In genomic region chr3:40487172-40487571, GRCh38 we compare ENCODE assay signal across 34 cellular contexts. TPM values are rescaled to one million over a fixed set of nuclear protein-coding genes. Genes with fewer than 3 reads are reported as not detected.
"Had no signal": no experiment of that assay in that cellular context is flagged by ENCODE, and none has a peak within 500 bp of the region (broad histone marks: within the 10 kb centered on the region; RNA-seq: fewer than 3 reads in every experiment).

No MANE protein-coding gene starts in this region.

- H3K27me3 ChIP-seq: ascending aorta had no signal

- DNase-seq: activated B cell treated with CpG ODN at 0.5 μM for 24 hours; activated CD4-positive, alpha-beta memory T cell treated with anti-CD3 and anti-CD28 coated beads for 36 hours; activated CD4-positive, alpha-beta T cell treated with anti-CD3 and anti-CD28 coated beads for 4 hours; activated CD4-positive, alpha-beta T cell treated with anti-CD3 and anti-CD28 coated beads, Interleukin-2, amount 10 ng/mL, durations not matched to agents 24 days and 14 days; activated CD4-positive, alpha-beta T cell treated with anti-CD3 and anti-CD28 coated beads, Interleukin-2, amount 50 U/mL, for 1 hour; activated CD4-positive, alpha-beta T cell treated with anti-CD3 and anti-CD28 coated beads, Interleukin-2, amount 50 U/mL, for 4 hours; activated CD4-positive, CD25-positive, alpha-beta regulatory T cell treated with anti-CD3 and anti-CD28 coated beads, Interleukin-2, amount 50 U/mL, for 72 hours; activated CD8-positive, alpha-beta memory T cell treated with anti-CD3 and anti-CD28 coated beads, Interleukin-2, amount 50 U/mL, for 4 hours; activated CD8-positive, alpha-beta T cell treated with anti-CD3 and anti-CD28 coated beads for 36 hours; activated effector memory CD4-positive, alpha-beta T cell treated with anti-CD3 and anti-CD28 coated beads, Interleukin-2, amount 50 U/mL, for 16 hours; activated gamma-delta T cell treated with Interleukin-2 at 50 U/mL for 16 hours; activated naive CD4-positive, alpha-beta T cell; activated naive CD4-positive, alpha-beta T cell treated with anti-CD3 and anti-CD28 coated beads for 36 hours; activated naive CD4-positive, alpha-beta T cell treated with anti-CD3 and anti-CD28 coated beads, Interleukin-2, amount 50 U/mL, for 16 hours; activated naive CD8-positive, alpha-beta T cell treated with anti-CD3 and anti-CD28 coated beads for 36 hours; activated T-cell treated with anti-CD3 and anti-CD28 coated beads for 4 hours; activated T-cell treated with anti-CD3 and anti-CD28 coated beads, Interleukin-2, amount 50 U/mL, for 1 hour; activated T-cell treated with anti-CD3 and anti-CD28 coated beads, Interleukin-2, amount 50 U/mL, for 4 hours; activated T-cell treated with anti-CD3 and anti-CD28 coated beads, Interleukin-2, amount 50 U/mL, for 72 hours; amygdala; anterior cingulate cortex; central memory CD4-positive, alpha-beta T cell; T-helper 1 cell; T-helper 2 cell; T-helper 9 cell had no signal

- H3K27ac ChIP-seq: ascending aorta, VCaP had no signal

- FAIRE-seq: TTC549 had no signal

- H3K4me1 Mint-ChIP-seq: activated B cell treated with CpG ODN at 0.5 μM for 24 hours, brain had no signal

- H3K4me3 Mint-ChIP-seq: activated B cell treated with CpG ODN at 0.5 μM for 24 hours; activated CD4-positive, alpha-beta memory T cell treated with anti-CD3 and anti-CD28 coated beads for 36 hours; activated CD4-positive, alpha-beta T cell treated with anti-CD3 and anti-CD28 coated beads, Interleukin-2, amount 10 ng/mL, durations not matched to agents 24 days and 14 days; activated CD8-positive, alpha-beta T cell treated with anti-CD3 and anti-CD28 coated beads for 36 hours; activated naive CD4-positive, alpha-beta T cell treated with anti-CD3 and anti-CD28 coated beads for 36 hours; activated naive CD8-positive, alpha-beta T cell treated with anti-CD3 and anti-CD28 coated beads for 36 hours; activated T-cell treated with anti-CD3 and anti-CD28 coated beads, Interleukin-2, amount 50 U/mL, for 4 hours; activated T-cell treated with anti-CD3 and anti-CD28 coated beads, Interleukin-2, amount 50 U/mL, for 72 hours; activated T-helper 1 cell treated with anti-CD3 and anti-CD28 coated beads, Interleukin-12 subunit alpha, Interleukin-12 subunit beta, Interleukin-2, Interleukin-4 antibody, amounts not matched to agents 30 ng/mL and 10 ng/mL and 1 ng/mL, durations not matched to agents 14 hours and 24 hours and 36 hours; activated T-helper 17 cell treated with anti-CD3 and anti-CD28 coated beads, Interleukin-2, amount 50 U/mL, for 72 hours; brain; T-helper 1 cell treated with Interleukin-12 subunit alpha and Interleukin-12 subunit beta and Interleukin-4 antibody, amounts not matched to agents 30 μg/mL and 1 μg/mL, for 36 hours; T-helper 2 cell treated with Interferon-gamma antibody and Interleukin-4, amounts not matched to agents 5 μg/mL and 100 μg/mL, for 36 hours had no signal

- ATAC-seq: activated CD8-positive, alpha-beta T cell treated with anti-CD3 and anti-CD28 coated beads for 36 hours; activated naive CD4-positive, alpha-beta T cell treated with anti-CD3 and anti-CD28 coated beads, Interleukin-2, amount 50 U/mL, for 72 hours; activated T-cell treated with anti-CD3 and anti-CD28 coated beads, Interleukin-2, amount 50 U/mL, for 4 hours; activated T-cell treated with anti-CD3 and anti-CD28 coated beads, Interleukin-2, amount 50 U/mL, for 72 hours; activated T-helper 17 cell treated with anti-CD3 and anti-CD28 coated beads, Interleukin-2, amount 50 U/mL, for 72 hours had no signal

- H3K27ac Mint-ChIP-seq: activated B cell treated with CpG ODN at 0.5 μM for 24 hours; activated CD4-positive, alpha-beta memory T cell treated with anti-CD3 and anti-CD28 coated beads for 36 hours; activated CD4-positive, alpha-beta T cell treated with anti-CD3 and anti-CD28 coated beads, Interleukin-2, amount 10 ng/mL, durations not matched to agents 24 days and 14 days; activated CD8-positive, alpha-beta T cell treated with anti-CD3 and anti-CD28 coated beads for 36 hours; activated naive CD4-positive, alpha-beta T cell treated with anti-CD3 and anti-CD28 coated beads for 36 hours; activated naive CD4-positive, alpha-beta T cell treated with anti-CD3 and anti-CD28 coated beads, Interleukin-2, amount 50 U/mL, for 72 hours; activated naive CD8-positive, alpha-beta T cell treated with anti-CD3 and anti-CD28 coated beads for 36 hours; activated T-cell treated with anti-CD3 and anti-CD28 coated beads, Interleukin-2, amount 50 U/mL, for 72 hours; activated T-helper 1 cell treated with anti-CD3 and anti-CD28 coated beads, Interleukin-12 subunit alpha, Interleukin-12 subunit beta, Interleukin-2, Interleukin-4 antibody, amounts not matched to agents 30 ng/mL and 10 ng/mL and 1 ng/mL, durations not matched to agents 14 hours and 24 hours and 36 hours; activated T-helper 17 cell treated with anti-CD3 and anti-CD28 coated beads, Interleukin-2, amount 50 U/mL, for 72 hours; brain; T-helper 1 cell treated with Interleukin-12 subunit alpha and Interleukin-12 subunit beta and Interleukin-4 antibody, amounts not matched to agents 30 μg/mL and 1 μg/mL, for 36 hours; T-helper 2 cell treated with Interferon-gamma antibody and Interleukin-4, amounts not matched to agents 5 μg/mL and 100 μg/mL, for 36 hours had no signal

- H3K4me1 ChIP-seq: ascending aorta had no signal

- H3K27me3 Mint-ChIP-seq: activated B cell treated with CpG ODN at 0.5 μM for 24 hours; activated CD4-positive, alpha-beta memory T cell treated with anti-CD3 and anti-CD28 coated beads for 36 hours; activated CD4-positive, alpha-beta T cell treated with anti-CD3 and anti-CD28 coated beads, Interleukin-2, amount 10 ng/mL, durations not matched to agents 24 days and 14 days; activated CD8-positive, alpha-beta T cell treated with anti-CD3 and anti-CD28 coated beads for 36 hours; activated naive CD8-positive, alpha-beta T cell treated with anti-CD3 and anti-CD28 coated beads for 36 hours; activated T-helper 17 cell treated with anti-CD3 and anti-CD28 coated beads, Interleukin-2, amount 50 U/mL, for 72 hours; brain had no signal

- H3K4me3 ChIP-seq: ascending aorta had no signal

RNA-seq across cellular contexts. Expression of gene ZNF620, which starts 18.7 kb away (rescaled TPM):
- total RNA-seq: ascending aorta had no signal
